ENCODE assay signal across 24 cellular contexts in the genomic region with DNA sequence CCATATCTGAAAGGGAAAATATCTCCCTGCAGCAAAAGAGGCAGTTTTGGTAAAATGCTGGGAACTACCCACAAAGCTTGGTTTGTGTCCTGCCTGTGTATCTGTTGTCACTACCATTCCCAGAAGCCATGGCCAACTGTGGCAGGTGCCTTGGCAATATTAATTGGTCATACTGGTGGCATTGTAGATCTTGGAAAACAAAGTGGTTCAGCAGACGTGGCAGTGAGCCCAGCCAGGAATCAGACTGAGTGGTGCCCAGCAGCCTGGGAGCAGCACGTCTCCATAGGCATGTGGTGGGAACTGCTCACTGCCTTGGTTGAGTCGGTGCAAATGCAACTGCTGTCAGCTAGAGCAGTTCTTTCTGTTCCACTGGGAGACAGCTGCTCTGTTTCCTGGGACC.
A peak's percentile ranks its signal among the peaks of the same experiment; 100 is the strongest.
DNase-seq lines count a peak whose midpoint lies in the region; ATAC-seq, FAIRE-seq and TF ChIP-seq lines count a peak whose summit lies in the region.
"Had no signal": no experiment of that assay in that cellular context is flagged by ENCODE, and none has a peak within 500 bp of the region (broad histone marks: within the 10 kb centered on the region; RNA-seq: fewer than 3 reads in every experiment).

No MANE protein-coding gene starts in this region.

- H2AK5ac ChIP-seq in mesendoderm (ENCODE audit: low read length): peak overlapping the region; percentile 76

- peaks cover 46% of the 10 kb centered on the region for H3K4me1 ChIP-seq in GM12878 (ENCODE audit: control insufficient read depth, insufficient read depth, low read length)
- H3K4me1 ChIP-seq in mesendoderm (ENCODE audit: control insufficient read depth, low read depth, low read length): peaks cover 21% of the 10 kb centered on the region
- H3K4me1 ChIP-seq: sigmoid colon, tibial artery had no signal

- no peak for FAIRE-seq in GM12878 (lab: Jason Lieb, UNC)
- no peak for FAIRE-seq in GM19239 (lab: Jason Lieb, UNC)
- FAIRE-seq: frontal cortex had no signal

- no peak for TF ChIP-seq EP300 in GM12878 (IDR thresholded peaks at IDR 0.05; ENCODE audit: borderline replicate concordance in 1 of 2, control insufficient read depth in 1 of 2, low read depth in 2 of 2, low read length in 2 of 2)

- intact Hi-C loops in GM12878 (cut with micrococcal nuclease; ENCODE audit: unreplicated experiment): no loop called here
- intact Hi-C loops in lower leg skin (cut with DNase I; ENCODE audit: low total_unique reads): no loop called here

- no peak overlapping the region for H4K5ac ChIP-seq in mesendoderm (ENCODE audit: low read length)

- H3K4ac ChIP-seq in mesendoderm (ENCODE audit: low read depth, low read length): peak overlapping the region; percentile 22

- no peak overlapping the region for H4K8ac ChIP-seq in mesendoderm (ENCODE audit: low read depth, low read length)

- peak overlapping the region; percentile 78 for H3K56ac ChIP-seq in mesendoderm (ENCODE audit: low read length)

- peaks cover 4% of the 10 kb centered on the region; the same call in 1 of the 3 replicates for H3K9me3 ChIP-seq in GM12878 (replicated peaks; ENCODE audit: control insufficient read depth, insufficient read depth, low read length)
- H3K9me3 ChIP-seq: sigmoid colon, tibial artery had no signal

- SMC1A ChIA-PET in GM12878 (lab: Charles Lee; ENCODE audit: uncharacterized antibody, unreplicated experiment): interaction anchor here (0.8 to 9.8 kb wide), 12 partner anchors 10 to 373 kb away, joined by 3 to 244 read pairs (median 4); a partner anchor contains a TSS

- H3K79me2 ChIP-seq in GM12878 (ENCODE audit: control insufficient read depth, insufficient read depth, low read length) (peaks cover 2% of the 10 kb centered on the region; the same call in 1 of the 2 replicates), mesendoderm (ENCODE audit: control insufficient read depth, insufficient read depth, low read length) (no peaks in the 10 kb centered on the region)

- POLR2A ChIA-PET in GM12878 (lab: Charles Lee): interaction anchor here (0.6 to 8.3 kb wide), 4 partner anchors 12 to 463 kb away, joined by 3 to 157 read pairs (median 6); no protein-coding TSS in a partner anchor

- H3K4me3 ChIP-seq in LNCaP clone FGC (ENCODE audit: low read depth, low read length): no peak overlapping the region
- H3K4me3 ChIP-seq in GM12878: 0 out of 2 replicates have a peak overlapping the region, but pooled peaks have one; percentile 6
- no peak overlapping the region for H3K4me3 ChIP-seq in mesendoderm (ENCODE audit: low read length)
- no peak overlapping the region for H3K4me3 ChIP-seq in lower leg skin (ENCODE audit: low read depth, poor library complexity, severe bottlenecking)
- H3K4me3 ChIP-seq: sigmoid colon, SK-N-MC, tibial artery had no signal

- H2BK120ac ChIP-seq in mesendoderm (ENCODE audit: low read depth, low read length): peak overlapping the region; percentile 39

- no peaks in the 10 kb centered on the region for H4K20me1 ChIP-seq in GM12878 (ENCODE audit: control insufficient read depth, insufficient read depth)

- H2AFZ ChIP-seq in GM12878 (ENCODE audit: control insufficient read depth, low read depth, low read length): peak overlapping the region; percentile 88

- H3K79me1 ChIP-seq in mesendoderm (ENCODE audit: low read length): no peaks in the 10 kb centered on the region

- RAD21 ChIA-PET in GM12878 (lab: Charles Lee; ENCODE audit: unreplicated experiment): interaction anchor here (1.0 to 8.6 kb wide), 12 partner anchors 8 to 374 kb away, joined by 3 to 147 read pairs (median 4); no protein-coding TSS in a partner anchor

- H2BK15ac ChIP-seq in mesendoderm (replicated peaks; ENCODE audit: low read depth): no peak overlapping the region

- peak overlapping the region; percentile 95 for H3K27ac ChIP-seq in GM12878 (ENCODE audit: control insufficient read depth, insufficient read depth)
- H3K27ac ChIP-seq in mesendoderm (ENCODE audit: low read depth, low read length): no peak overlapping the region
- H3K27ac ChIP-seq: sigmoid colon, SK-N-MC, tibial artery, WERI-Rb-1 had no signal

- H3K4me2 ChIP-seq in GM12878 (ENCODE audit: control insufficient read depth, insufficient read depth): peak overlapping the region; percentile 72
- H3K4me2 ChIP-seq in mesendoderm (ENCODE audit: low read length): no peak overlapping the region

- no peak for TF ChIP-seq POLR2A in GM12878 (IDR thresholded peaks at IDR 0.05; ENCODE audit: low read depth, low read length)
- TF ChIP-seq POLR2A in lower leg skin (IDR thresholded peaks at IDR 0.05): no peak

- no peak for TF ChIP-seq RAD21 in GM12878 (IDR thresholded peaks at IDR 0.05; ENCODE audit: insufficient read depth, low read depth, low read length)

- peak overlapping the region; percentile 15 for H3K18ac ChIP-seq in mesendoderm (ENCODE audit: low read length)

- CTCF ChIA-PET in GM12878 (lab: Yijun Ruan, JAX): interaction anchor here (0.7 to 8.3 kb wide), 5 partner anchors 16 to 378 kb away, joined by 3 to 235 read pairs (median 5); no protein-coding TSS in a partner anchor

- 62% methylated on average over 3 of the region's 3 CpGs for WGBS in GM12878 (ENCODE audit: insufficient coverage, insufficient replicate concordance, low lambda C conversion rate, missing lambda C conversion rate)
- no CpG with 5 or more reads among the region's 3 CpGs for WGBS in mesendoderm (ENCODE audit: extremely low coverage, insufficient coverage, low lambda C conversion rate)
- 54 to 55% methylated on average over 3 of the region's 3 CpGs for WGBS in lower leg skin, 2 donors

- in situ Hi-C loops in GM12878 (cut with MboI): no loop called here

- TF ChIP-seq CTCF in LNCaP clone FGC (IDR thresholded peaks at IDR 0.05; ENCODE audit: control insufficient read depth, extremely low read depth, insufficient read depth) (no peak), GM12878 (IDR thresholded peaks at IDR 0.05 in 2 of 3, conservative IDR thresholded peaks at IDR 0.05 in 1 of 3; ENCODE audit: control insufficient read depth in 2 of 3, extremely low read depth in 1 of 3, insufficient read depth in 1 of 3, low read depth in 3 of 3, low read length in 3 of 3) (no peak), lower leg skin (IDR thresholded peaks at IDR 0.05) (no peak)

- H3K9ac ChIP-seq in GM12878 (ENCODE audit: control insufficient read depth, insufficient read depth, low read length) (peak overlapping the region; percentile 40), mesendoderm (ENCODE audit: low read length) (peak overlapping the region; percentile 5)

- DNase-seq in LNCaP clone FGC (ENCODE audit: low read depth): peak; percentile 23
- DNase-seq in GM12878 (ENCODE audit: low read depth, low spot score): no peak
- no peak for DNase-seq in mesendoderm
- DNase-seq in superior temporal gyrus (ENCODE audit: extremely low spot score): peak; percentile 15
- DNase-seq in activated naive CD4-positive, alpha-beta T cell treated with Interleukin-2 at 50 U/mL for 16 hours: no peak
- no peak for DNase-seq in lower leg skin (ENCODE audit: low spot score in 2 of 2)
- DNase-seq in GM19239 (ENCODE audit: insufficient read length, low spot score): no peak
- DNase-seq: activated CD4-positive, alpha-beta memory T cell treated with anti-CD3 and anti-CD28 coated beads, Interleukin-2, amount 10 ng/mL, durations not matched to agents 7 days and 5 days; activated gamma-delta T cell treated with Interleukin-2 at 50 U/mL for 16 hours; activated T-cell treated with anti-CD3 and anti-CD28 coated beads for 4 hours; amniotic stem cell; DND-41; mesenchymal stem cell; naive thymus-derived CD8-positive, alpha-beta T cell; NCI-H1694; NCI-H345; RPMI8226; sigmoid colon; stimulated activated naive B cell treated with anti-CD40 and anti-IgM and Interleukin-4, amounts not matched to agents 10 μg/mL and 1 μg/mL and 100 μg/mL, for 72 hours; T-helper 2 cell; tibial artery; WERI-Rb-1 had no signal

- ATAC-seq in GM12878: no peak
- ATAC-seq: naive thymus-derived CD8-positive, alpha-beta T cell; stimulated activated naive B cell treated with anti-CD40 and anti-IgM and Interleukin-4, amounts not matched to agents 10 μg/mL and 1 μg/mL and 100 μg/mL, for 72 hours had no signal

- no TSS peak for BruUV-seq in GM12878 (replicated peaks; lab: Mats Ljungman, UMichigan)

- H3K36me3 ChIP-seq in GM12878 (ENCODE audit: control insufficient read depth in 2 of 2, insufficient read depth in 2 of 2, low read length in 1 of 2) (no peaks in the 10 kb centered on the region), mesendoderm (ENCODE audit: control insufficient read depth, insufficient read depth, low read length) (no peaks in the 10 kb centered on the region)
- H3K36me3 ChIP-seq: sigmoid colon, tibial artery, WERI-Rb-1 had no signal

- peak overlapping the region; percentile 89 for H2BK5ac ChIP-seq in mesendoderm (ENCODE audit: low read length)

- peak overlapping the region; percentile 81 for H3K23ac ChIP-seq in mesendoderm (ENCODE audit: low read length)

- H3K27me3 ChIP-seq in GM12878 (replicated peaks in 1 of 2; ENCODE audit: control insufficient read depth in 2 of 2, insufficient read depth in 2 of 2, low read length in 1 of 2): no peaks in the 10 kb centered on the region
- H3K27me3 ChIP-seq in mesendoderm (ENCODE audit: insufficient read depth, low read length, poor library complexity): no peaks in the 10 kb centered on the region
- H3K27me3 ChIP-seq: sigmoid colon, tibial artery had no signal

TF ChIP-seq in GM12878, 131 proteins besides CTCF, POLR2A, EP300 and RAD21:
- no peak for TF ChIP-seq HDAC2 (IDR thresholded peaks at IDR 0.05)
- TF ChIP-seq SPI1 (IDR thresholded peaks at IDR 0.05; ENCODE audit: borderline replicate concordance, insufficient read depth, low read depth, low read length): no peak
- TF ChIP-seq HDAC6 (IDR thresholded peaks at IDR 0.05; ENCODE audit: unreplicated experiment): no peak
- TF ChIP-seq RELA (IDR thresholded peaks at IDR 0.05; ENCODE audit: borderline replicate concordance, partially characterized antibody): no peak
- no peak for TF ChIP-seq IKZF2 (IDR thresholded peaks at IDR 0.05)
- 0 out of 2 replicates have a peak, but pooled peaks have one; percentile 8 for TF ChIP-seq POLR2AphosphoS5 (IDR thresholded peaks at IDR 0.05; ENCODE audit: low read length)

Comparison
In these comparisons a context has a peak if more than half of its experiments do, and no peak if none do; other contexts are left out.
1. DNase-seq: peak in LNCaP clone FGC (single experiment) and superior temporal gyrus (single experiment); none in GM12878 (single experiment), mesendoderm (single experiment), activated naive CD4-positive, alpha-beta T cell treated with Interleukin-2 at 50 U/mL for 16 hours (single experiment), lower leg skin (0 of 2) and GM19239 (single experiment).